ENCODE assay signal across 23 cellular contexts in genomic region chr1:59833022-59833421, GRCh38. TPM values are rescaled to one million over a fixed set of nuclear protein-coding genes. Genes with fewer than 3 reads are reported as not detected.
"Had no signal": no experiment of that assay in that cellular context is flagged by ENCODE, and none has a peak within 500 bp of the region (broad histone marks: within the 10 kb centered on the region; RNA-seq: fewer than 3 reads in every experiment).

No MANE protein-coding gene starts in this region.

- H3K9me3 ChIP-seq: sigmoid colon, thoracic aorta, upper lobe of left lung had no signal

- ATAC-seq: activated naive CD4-positive, alpha-beta T cell treated with anti-CD3 and anti-CD28 coated beads, Interleukin-2, amount 50 U/mL, for 72 hours; activated T-helper 17 cell treated with anti-CD3 and anti-CD28 coated beads, Interleukin-2, amount 50 U/mL, for 72 hours; effector memory CD8-positive, alpha-beta T cell; left colon had no signal

- H3K4me1 ChIP-seq: sigmoid colon, upper lobe of left lung had no signal

- DNase-seq: activated T-cell treated with anti-CD3 and anti-CD28 coated beads, Interleukin-2, amount 50 U/mL, for 24 hours; aorta; caudate nucleus; dorsolateral prefrontal cortex; effector memory CD8-positive, alpha-beta T cell; foreskin melanocyte; glutamatergic neuron; immature natural killer cell; left colon; naive B cell; nucleus accumbens; posterior cingulate gyrus; sigmoid colon; stimulated activated CD4-positive, alpha-beta T cell treated with anti-CD3 and anti-CD28 coated beads, Interleukin-4, amount 100 ng/mL, for 1 hour; stimulated activated naive CD4-positive, alpha-beta T cell; T-helper 9 cell; upper lobe of left lung had no signal

- H3K27me3 ChIP-seq: dorsolateral prefrontal cortex, hepatocyte, sigmoid colon, upper lobe of left lung had no signal

- H3K4me3 ChIP-seq: dorsolateral prefrontal cortex, hepatocyte, sigmoid colon, thoracic aorta, upper lobe of left lung had no signal

- FAIRE-seq: colon had no signal

- H3K27ac ChIP-seq: dorsolateral prefrontal cortex, hepatocyte, sigmoid colon, thoracic aorta, upper lobe of left lung had no signal

- H3K36me3 ChIP-seq: sigmoid colon, thoracic aorta, upper lobe of left lung had no signal

RNA-seq across cellular contexts. Expression of gene HOOK1, which starts 18.3 kb away (rescaled TPM):
- total RNA-seq: mesenteric fat pad had no signal
